In the genomic region with DNA sequence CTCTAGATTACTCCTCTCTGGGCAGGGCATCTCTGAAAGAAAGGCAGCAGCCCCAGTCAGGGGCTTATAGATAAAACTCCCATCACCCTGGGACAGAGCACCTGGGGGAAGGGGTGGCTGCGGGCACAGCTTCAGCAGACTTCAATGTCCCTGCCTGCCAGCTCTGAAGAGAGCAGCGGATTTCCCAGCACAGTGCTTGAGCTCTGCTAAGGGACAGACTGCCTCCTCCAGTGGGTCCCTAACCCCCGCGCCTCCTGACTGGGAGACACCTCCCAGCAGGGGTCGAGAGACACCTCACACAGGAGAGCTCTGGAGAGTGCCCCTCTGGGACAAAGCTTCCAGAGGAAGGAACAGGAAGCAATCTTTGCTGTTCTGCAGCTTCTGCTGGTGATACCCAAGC, we compare ENCODE assay signal across 1 cellular context. TPM values are rescaled to one million over a fixed set of nuclear protein-coding genes. Genes with fewer than 3 reads are reported as not detected.
"Had no signal": no experiment of that assay in that cellular context is flagged by ENCODE, and none has a peak within 500 bp of the region (broad histone marks: within the 10 kb centered on the region; RNA-seq: fewer than 3 reads in every experiment).

No MANE protein-coding gene starts in this region.

RNA-seq across cellular contexts. Expression of gene CCDC181, which starts 18.9 kb away (rescaled TPM):
- total RNA-seq: MCF 10A had no signal
